Comparison of ENCODE assay signal across 17 cellular contexts in the genomic region with DNA sequence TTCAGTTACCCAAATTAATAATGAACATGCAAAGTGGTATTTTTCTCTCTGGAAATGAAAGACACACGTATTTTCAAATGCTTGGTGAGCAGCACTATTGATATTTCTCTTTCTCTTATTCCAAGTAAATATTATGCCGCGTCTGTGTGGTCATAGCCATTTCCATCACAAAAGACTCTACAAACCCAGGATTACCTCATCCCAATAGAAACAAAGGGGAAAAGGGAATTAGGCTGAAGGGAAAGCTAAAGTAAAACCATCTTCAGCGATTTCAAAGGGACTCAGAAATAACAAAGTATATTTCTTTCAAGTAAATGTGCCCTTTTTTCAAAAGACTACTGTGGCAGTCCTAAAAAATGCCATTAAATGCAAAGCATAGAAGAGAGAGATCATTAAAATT.
A peak's percentile ranks its signal among the peaks of the same experiment; 100 is the strongest.
DNase-seq lines count a peak whose midpoint lies in the region; ATAC-seq, FAIRE-seq and TF ChIP-seq lines count a peak whose summit lies in the region.
"Had no signal": no experiment of that assay in that cellular context is flagged by ENCODE, and none has a peak within 500 bp of the region (broad histone marks: within the 10 kb centered on the region; RNA-seq: fewer than 3 reads in every experiment).

No MANE protein-coding gene starts in this region.

- peak overlapping the region; percentile 48 for H3K27ac Mint-ChIP-seq in osteocyte (ENCODE audit: unreplicated experiment)
- H3K27ac Mint-ChIP-seq: memory B cell, T-cell had no signal

- peak overlapping the region; percentile 18 for H3K4me3 Mint-ChIP-seq in osteocyte (ENCODE audit: unreplicated experiment)
- H3K4me3 Mint-ChIP-seq: memory B cell, T-cell had no signal

- H3K9me3 ChIP-seq in HAP-1 (no peaks in the 10 kb centered on the region), RWPE2 (ENCODE audit: severe bottlenecking) (no peaks in the 10 kb centered on the region)
- H3K9me3 ChIP-seq: neutrophil, thoracic aorta had no signal

- H3K4me1 Mint-ChIP-seq in osteocyte (ENCODE audit: unreplicated experiment): peaks cover 25% of the 10 kb centered on the region
- H3K4me1 Mint-ChIP-seq: memory B cell, T-cell had no signal

- peaks cover 6% of the 10 kb centered on the region for H3K9me3 Mint-ChIP-seq in osteocyte (ENCODE audit: unreplicated experiment)
- H3K9me3 Mint-ChIP-seq: memory B cell had no signal

- H3K27me3 ChIP-seq in HAP-1 (ENCODE audit: low read depth) (no peaks in the 10 kb centered on the region), RWPE2 (ENCODE audit: insufficient read depth, poor library complexity, severe bottlenecking) (no peaks in the 10 kb centered on the region)
- H3K27me3 ChIP-seq: neutrophil had no signal

- ATAC-seq in RWPE2 (ENCODE audit: low read depth): no peak
- ATAC-seq: right cardiac atrium, T-cell had no signal

- in situ Hi-C loops in HAP-1 (cut with MboI; ENCODE audit: low sequenced_read_pairs): no loop called here

- H3K27me3 Mint-ChIP-seq in osteocyte (ENCODE audit: unreplicated experiment): no peaks in the 10 kb centered on the region

- no peak overlapping the region for H3K4me3 ChIP-seq in HAP-1
- no peak overlapping the region for H3K4me3 ChIP-seq in RWPE2 (ENCODE audit: severe bottlenecking)
- no peak overlapping the region for H3K4me3 ChIP-seq in fibroblast of mammary gland (ENCODE audit: control insufficient read depth, low read depth, low read length)
- H3K4me3 ChIP-seq: thoracic aorta had no signal

- TF ChIP-seq CTCF in RWPE2 (IDR thresholded peaks at IDR 0.05; ENCODE audit: poor library complexity, severe bottlenecking) (no peak), fibroblast of mammary gland (conservative IDR thresholded peaks at IDR 0.05; ENCODE audit: control insufficient read depth, insufficient read depth, low read depth, low read length) (no peak), osteocyte (IDR thresholded peaks at IDR 0.05) (no peak), GM20000 (IDR thresholded peaks at IDR 0.05; ENCODE audit: extremely low read depth, missing control alignments) (no peak)

- H3K36me3 Mint-ChIP-seq in osteocyte (ENCODE audit: unreplicated experiment): no peaks in the 10 kb centered on the region
- H3K36me3 Mint-ChIP-seq: brain, memory B cell, T-cell had no signal

- H3K36me3 ChIP-seq in HAP-1 (replicated peaks): no peaks in the 10 kb centered on the region
- H3K36me3 ChIP-seq in RWPE2 (ENCODE audit: low read depth): no peaks in the 10 kb centered on the region
- H3K36me3 ChIP-seq: neutrophil, thoracic aorta had no signal

- H3K27ac ChIP-seq in RWPE2 (ENCODE audit: poor library complexity, severe bottlenecking): peak overlapping the region; percentile 100
- H3K27ac ChIP-seq: C4-2B, neutrophil, thoracic aorta had no signal

- H3K4me1 ChIP-seq in HAP-1 (peaks cover 11% of the 10 kb centered on the region), RWPE2 (ENCODE audit: insufficient read depth, poor library complexity, severe bottlenecking) (peaks cover 32% of the 10 kb centered on the region)

- DNase-seq in HAP-1 (ENCODE audit: low spot score in 2 of 2) (peak; percentile 12 to 86), RWPE2 (ENCODE audit: low spot score) (no peak), fibroblast of mammary gland (ENCODE audit: low read depth) (peak; percentile 64), osteocyte (ENCODE audit: extremely low spot score, unreplicated experiment) (no peak), GM20000 (ENCODE audit: low spot score) (no peak), COLO668 (lab: John Stamatoyannopoulos, UW; ENCODE audit: unreplicated experiment) (no peak), RCC 7860 (ENCODE audit: low spot score) (no peak)
- DNase-seq: activated naive CD4-positive, alpha-beta T cell; NCI-H187; NCI-H526; right cardiac atrium; T-cell had no signal

- no peak for FAIRE-seq in RCC 7860 (lab: Jason Lieb, UNC)

Comparison
In these comparisons a context has a peak if more than half of its experiments do, and no peak if none do; other contexts are left out.
1. DNase-seq: peak in HAP-1 (2 of 2) and fibroblast of mammary gland (single experiment); none in RWPE2 (single experiment), osteocyte (single experiment), GM20000 (single experiment), COLO668 (single experiment) and RCC 7860 (single experiment).